Comparison of ENCODE assay signal across 19 cellular contexts in genomic region chr10:62831346-62831745, GRCh38. TPM values are rescaled to one million over a fixed set of nuclear protein-coding genes. Genes with fewer than 3 reads are reported as not detected.
DNase-seq lines count a peak whose midpoint lies in the region; ATAC-seq lines count a peak whose summit lies in the region.
"Had no signal": no experiment of that assay in that cellular context is flagged by ENCODE, and none has a peak within 500 bp of the region (broad histone marks: within the 10 kb centered on the region; RNA-seq: fewer than 3 reads in every experiment).

No MANE protein-coding gene starts in this region.

- H3K36me3 ChIP-seq in adipocyte (ENCODE audit: control insufficient read depth, insufficient read depth, low read length, severe bottlenecking), result no peaks in the 10 kb centered on the region
- H3K36me3 ChIP-seq: gastroesophageal sphincter, Peyer's patch, prostate gland had no signal

- H3K4me3 ChIP-seq in adipocyte (ENCODE audit: low read length), result no peak overlapping the region
- H3K4me3 ChIP-seq: gastroesophageal sphincter, Peyer's patch, prostate gland had no signal

- intact Hi-C loops in activated naive CD4-positive, alpha-beta T cell treated with anti-CD3 and anti-CD28 coated beads for 36 hours (cut with micrococcal nuclease), result no loop called here

- ATAC-seq in HG02610 (IDR thresholded peaks at IDR 0.05; ENCODE audit: unreplicated experiment) (peak; percentile 82), HG02759 (IDR thresholded peaks at IDR 0.05; ENCODE audit: unreplicated experiment) (no peak), GM18873 (IDR thresholded peaks at IDR 0.05; ENCODE audit: low FRiP score, unreplicated experiment) (no peak)
- ATAC-seq: gastroesophageal sphincter had no signal

- H3K4me3 Mint-ChIP-seq in activated naive CD4-positive, alpha-beta T cell treated with anti-CD3 and anti-CD28 coated beads for 36 hours, result no peak overlapping the region
- H3K4me3 Mint-ChIP-seq: H9, IgD-negative memory B cell, type B pancreatic cell had no signal

- CTCF ChIA-PET in activated naive CD4-positive, alpha-beta T cell treated with anti-CD3 and anti-CD28 coated beads for 36 hours (lab: Charles Lee), result interaction anchor here (0.9 to 3.1 kb wide), 3 partner anchors 15 to 220 kb away, joined by 4 to 10 read pairs (median 4); partner anchors contain the start of gene EGR2

- no peak overlapping the region for H3K9ac ChIP-seq in adipocyte (ENCODE audit: low read length)

- no peaks in the 10 kb centered on the region for H3K9me3 Mint-ChIP-seq in activated naive CD4-positive, alpha-beta T cell treated with anti-CD3 and anti-CD28 coated beads for 36 hours
- H3K9me3 Mint-ChIP-seq: IgD-negative memory B cell, type B pancreatic cell had no signal

- no peaks in the 10 kb centered on the region for H3K36me3 Mint-ChIP-seq in activated naive CD4-positive, alpha-beta T cell treated with anti-CD3 and anti-CD28 coated beads for 36 hours (ENCODE audit: low read depth)
- H3K36me3 Mint-ChIP-seq: IgD-negative memory B cell, type B pancreatic cell had no signal

- H3K4me1 ChIP-seq in adipocyte (ENCODE audit: control insufficient read depth, insufficient read depth, low read length), result no peaks in the 10 kb centered on the region
- H3K4me1 ChIP-seq: gastroesophageal sphincter, Peyer's patch, prostate gland had no signal

- DNase-seq in AG20443 (ENCODE audit: low spot score) (peak; percentile 73), adipocyte (ENCODE audit: low read depth) (peak; percentile 32), iris pigment epithelial cell (ENCODE audit: low read depth) (peak; percentile 82)
- no peak for DNase-seq in activated naive CD4-positive, alpha-beta T cell treated with anti-CD3 and anti-CD28 coated beads for 36 hours
- DNase-seq in stimulated activated CD4-positive, alpha-beta T cell treated with anti-CD3 and anti-CD28 coated beads, Interleukin-4, amount 100 ng/mL, for 1 hour, result no peak
- DNase-seq: activated CD4-positive, alpha-beta T cell treated with anti-CD3 and anti-CD28 coated beads for 4 hours; activated T-cell treated with anti-CD3 and anti-CD28 coated beads, Interleukin-2, amount 50 U/mL, for 48 hours; amygdala; H9; NCI-H510A; Peyer's patch; T-helper 2 cell had no signal

- peaks cover 5% of the 10 kb centered on the region for H3K27me3 Mint-ChIP-seq in activated naive CD4-positive, alpha-beta T cell treated with anti-CD3 and anti-CD28 coated beads for 36 hours (ENCODE audit: low read depth)
- H3K27me3 Mint-ChIP-seq: IgD-negative memory B cell had no signal

- no peak overlapping the region for H3K27ac Mint-ChIP-seq in activated naive CD4-positive, alpha-beta T cell treated with anti-CD3 and anti-CD28 coated beads for 36 hours
- H3K27ac Mint-ChIP-seq: IgD-negative memory B cell, type B pancreatic cell had no signal

- H3K27me3 ChIP-seq in adipocyte (replicated peaks; ENCODE audit: control insufficient read depth, insufficient read depth, low read length), result no peaks in the 10 kb centered on the region
- H3K27me3 ChIP-seq: Peyer's patch had no signal

- H3K9me3 ChIP-seq in adipocyte (ENCODE audit: control insufficient read depth, low read length), result no peaks in the 10 kb centered on the region
- H3K9me3 ChIP-seq: gastroesophageal sphincter, Peyer's patch, prostate gland had no signal

- no peaks in the 10 kb centered on the region for H3K4me1 Mint-ChIP-seq in activated naive CD4-positive, alpha-beta T cell treated with anti-CD3 and anti-CD28 coated beads for 36 hours (ENCODE audit: low read depth)

RNA-seq across cellular contexts. Expression of gene EGR2, which starts 15.2 kb away (rescaled TPM):
- total RNA-seq in activated naive CD4-positive, alpha-beta T cell treated with anti-CD3 and anti-CD28 coated beads for 36 hours, result 10 to 100 TPM; 18.5 to 21.4 TPM

RNA-seq across cellular contexts. Expression of gene ADO, which starts 26.8 kb away (rescaled TPM):
- total RNA-seq in activated naive CD4-positive, alpha-beta T cell treated with anti-CD3 and anti-CD28 coated beads for 36 hours, result 10 to 100 TPM; 24.9 to 26.2 TPM

Comparison
In these comparisons a context has a peak if more than half of its experiments do, and no peak if none do; other contexts are left out.
1. DNase-seq: peak in AG20443 (single experiment), adipocyte (single experiment) and iris pigment epithelial cell (single experiment); none in activated naive CD4-positive, alpha-beta T cell treated with anti-CD3 and anti-CD28 coated beads for 36 hours (single experiment) and stimulated activated CD4-positive, alpha-beta T cell treated with anti-CD3 and anti-CD28 coated beads, Interleukin-4, amount 100 ng/mL, for 1 hour (single experiment).